In genomic region chr15:58401991-58402649, GRCh38 we compare ENCODE assay signal across 24 cellular contexts. TPM values are rescaled to one million over a fixed set of nuclear protein-coding genes. Genes with fewer than 3 reads are reported as not detected.
DNase-seq lines count a peak whose midpoint lies in the region; ATAC-seq, FAIRE-seq and TF ChIP-seq lines count a peak whose summit lies in the region.
"Had no signal": no experiment of that assay in that cellular context is flagged by ENCODE, and none has a peak within 500 bp of the region (broad histone marks: within the 10 kb centered on the region; RNA-seq: fewer than 3 reads in every experiment).

No MANE protein-coding gene starts in this region.

- no peak overlapping the region for H3K4me3 Mint-ChIP-seq in immature natural killer cell
- H3K4me3 Mint-ChIP-seq: brain; dendritic cell treated with granulocyte-macrophage colony-stimulating factor and Interleukin-4, amounts not matched to agents 40 ng/mL and 50 ng/mL, for 4 days; stimulated activated naive B cell treated with anti-CD40 and anti-IgM and Interleukin-4, amounts not matched to agents 10 μg/mL and 1 μg/mL and 100 μg/mL, for 72 hours; T-helper 17 cell had no signal

- H3K36me3 ChIP-seq in right lobe of liver: no peaks in the 10 kb centered on the region
- H3K36me3 ChIP-seq: thyroid gland had no signal

- H3K4me1 ChIP-seq in right lobe of liver: peaks cover 0 to 34% (median 10%) of the 10 kb centered on the region in 4 donors

- intact Hi-C loops in right lobe of liver (cut with DNase I): no loop called here

- peak; percentile 51 for TF ChIP-seq POLR2A in right lobe of liver (IDR thresholded peaks at IDR 0.05)

- peak overlapping the region; percentile 85 for H3K27ac ChIP-seq in RWPE1
- peak overlapping the region; percentile 25 for H3K27ac ChIP-seq in epithelial cell of prostate
- peak overlapping the region; percentile 44 to 89 (median 87) for H3K27ac ChIP-seq in right lobe of liver
- H3K27ac ChIP-seq: 22Rv1, HL-60, thyroid gland had no signal

- H3K4me3 ChIP-seq in right lobe of liver: no peak overlapping the region
- H3K4me3 ChIP-seq: GM12878, thyroid gland had no signal

- WGBS in right lobe of liver (ENCODE audit: insufficient coverage, low coverage, low lambda C conversion rate, missing lambda C conversion rate): 52% methylated on average over 8 of the region's 8 CpGs

- H3K27me3 Mint-ChIP-seq in immature natural killer cell (ENCODE audit: low read depth in 3 of 3): peaks cover 0 to 3% (median 0%) of the 10 kb centered on the region in 3 donors

- CTCF ChIA-PET in RWPE1 (lab: Yijun Ruan, JAX): no interaction called here

- peaks cover 0 to 6% (median 3%) of the 10 kb centered on the region in 3 donors for H3K36me3 Mint-ChIP-seq in immature natural killer cell
- H3K36me3 Mint-ChIP-seq: activated naive CD4-positive, alpha-beta T cell treated with anti-CD3 and anti-CD28 coated beads, Interleukin-2, amount 50 U/mL, for 72 hours; brain; stimulated activated naive B cell treated with anti-CD40 and anti-IgM and Interleukin-4, amounts not matched to agents 10 μg/mL and 1 μg/mL and 100 μg/mL, for 72 hours had no signal

- no peaks in the 10 kb centered on the region for H3K4me1 Mint-ChIP-seq in immature natural killer cell
- H3K4me1 Mint-ChIP-seq: stimulated activated naive B cell treated with anti-CD40 and anti-IgM and Interleukin-4, amounts not matched to agents 10 μg/mL and 1 μg/mL and 100 μg/mL, for 72 hours; T-helper 17 cell had no signal

- peaks cover 0 to 2% (median 0%) of the 10 kb centered on the region in 6 donors for H3K9me3 Mint-ChIP-seq in immature natural killer cell
- H3K9me3 Mint-ChIP-seq: activated naive CD4-positive, alpha-beta T cell treated with anti-CD3 and anti-CD28 coated beads, Interleukin-2, amount 50 U/mL, for 72 hours; brain; dendritic cell treated with granulocyte-macrophage colony-stimulating factor and Interleukin-4, amounts not matched to agents 40 ng/mL and 50 ng/mL, for 4 days; stimulated activated naive B cell treated with anti-CD40 and anti-IgM and Interleukin-4, amounts not matched to agents 10 μg/mL and 1 μg/mL and 100 μg/mL, for 72 hours had no signal

- H3K9me3 ChIP-seq in right lobe of liver: no peaks in the 10 kb centered on the region
- H3K9me3 ChIP-seq: thyroid gland had no signal

- DNase-seq in NCI-H524 (lab: John Stamatoyannopoulos, UW): peak; percentile 38 to 53
- DNase-seq in NCI-H524 treated with DMSO at 0.1 percent for 48 hours (lab: John Stamatoyannopoulos, UW): no peak
- peak; percentile 31 for DNase-seq in RWPE1 (ENCODE audit: low spot score)
- DNase-seq in epithelial cell of prostate (ENCODE audit: low read depth, low spot score): no peak
- peak; percentile 71 to 94 (median 89) for DNase-seq in right lobe of liver
- DNase-seq in iPS-NIHi11 (ENCODE audit: low spot score): no peak
- DNase-seq in immature natural killer cell: no peak
- DNase-seq in HTR-8/SVneo (ENCODE audit: insufficient read length, low spot score): no peak
- DNase-seq: activated CD4-positive, CD25-positive, alpha-beta regulatory T cell; activated T-cell treated with anti-CD3 and anti-CD28 coated beads, Interleukin-2, amount 50 U/mL, for 48 hours; GDM1; NCI-H1105 treated with DMSO at 0.1 percent for 48 hours; SHP77; stimulated activated naive B cell treated with anti-CD40 and anti-IgM and Interleukin-4, amounts not matched to agents 10 μg/mL and 1 μg/mL and 100 μg/mL, for 72 hours; T-helper 17 cell; thyroid gland had no signal

- no peak for FAIRE-seq in HTR-8/SVneo (lab: Jason Lieb, UNC)
- FAIRE-seq: D721Med, GM12878 had no signal

- no peaks in the 10 kb centered on the region for H3K27me3 ChIP-seq in right lobe of liver
- H3K27me3 ChIP-seq: thyroid gland had no signal

- H3K27ac Mint-ChIP-seq in immature natural killer cell: no peak overlapping the region
- H3K27ac Mint-ChIP-seq: brain; dendritic cell treated with granulocyte-macrophage colony-stimulating factor and Interleukin-4, amounts not matched to agents 40 ng/mL and 50 ng/mL, for 4 days; stimulated activated naive B cell treated with anti-CD40 and anti-IgM and Interleukin-4, amounts not matched to agents 10 μg/mL and 1 μg/mL and 100 μg/mL, for 72 hours; T-helper 17 cell had no signal

- peak; percentile 92 to 96 (median 94) for ATAC-seq in right lobe of liver
- ATAC-seq: activated naive CD4-positive, alpha-beta T cell treated with anti-CD3 and anti-CD28 coated beads, Interleukin-2, amount 50 U/mL, for 72 hours; GM12878; HCT116; stimulated activated naive B cell treated with anti-CD40 and anti-IgM and Interleukin-4, amounts not matched to agents 10 μg/mL and 1 μg/mL and 100 μg/mL, for 72 hours; T-helper 17 cell had no signal

- TF ChIP-seq CTCF in RWPE1 (conservative IDR thresholded peaks at IDR 0.05; ENCODE audit: low read depth) (no peak), right lobe of liver (IDR thresholded peaks at IDR 0.05) (no peak)

- POLR2A ChIA-PET in RWPE1 (lab: Yijun Ruan, JAX; ENCODE audit: low non-redundant PET): no interaction called here

RNA-seq across cellular contexts. Expression of gene LIPC, which starts 29.7 kb away (rescaled TPM):
- total RNA-seq in right lobe of liver: 100 to 1,000 TPM in 2 of 6 experiments, 10 to 100 TPM in 4; 31.1 to 213 (median 86.1) TPM
- 1 to 10 TPM; 2.4 to 6.8 (median 2.8) TPM for polyA plus RNA-seq in immature natural killer cell

Comparison
In these comparisons a context has a peak if more than half of its experiments do, and no peak if none do; other contexts are left out.
1. DNase-seq: peak in NCI-H524 (2 of 2), RWPE1 (single experiment) and right lobe of liver (3 of 3); none in NCI-H524 treated with DMSO at 0.1 percent for 48 hours (single experiment), epithelial cell of prostate (single experiment), iPS-NIHi11 (single experiment), immature natural killer cell (0 of 3) and HTR-8/SVneo (single experiment).
2. H3K27ac ChIP-seq: peak in every context shown above with its lines; median percentile 87 in right lobe of liver; 85 in RWPE1; 25 in epithelial cell of prostate.